Comparison of ENCODE assay signal across 18 cellular contexts in the genomic region with DNA sequence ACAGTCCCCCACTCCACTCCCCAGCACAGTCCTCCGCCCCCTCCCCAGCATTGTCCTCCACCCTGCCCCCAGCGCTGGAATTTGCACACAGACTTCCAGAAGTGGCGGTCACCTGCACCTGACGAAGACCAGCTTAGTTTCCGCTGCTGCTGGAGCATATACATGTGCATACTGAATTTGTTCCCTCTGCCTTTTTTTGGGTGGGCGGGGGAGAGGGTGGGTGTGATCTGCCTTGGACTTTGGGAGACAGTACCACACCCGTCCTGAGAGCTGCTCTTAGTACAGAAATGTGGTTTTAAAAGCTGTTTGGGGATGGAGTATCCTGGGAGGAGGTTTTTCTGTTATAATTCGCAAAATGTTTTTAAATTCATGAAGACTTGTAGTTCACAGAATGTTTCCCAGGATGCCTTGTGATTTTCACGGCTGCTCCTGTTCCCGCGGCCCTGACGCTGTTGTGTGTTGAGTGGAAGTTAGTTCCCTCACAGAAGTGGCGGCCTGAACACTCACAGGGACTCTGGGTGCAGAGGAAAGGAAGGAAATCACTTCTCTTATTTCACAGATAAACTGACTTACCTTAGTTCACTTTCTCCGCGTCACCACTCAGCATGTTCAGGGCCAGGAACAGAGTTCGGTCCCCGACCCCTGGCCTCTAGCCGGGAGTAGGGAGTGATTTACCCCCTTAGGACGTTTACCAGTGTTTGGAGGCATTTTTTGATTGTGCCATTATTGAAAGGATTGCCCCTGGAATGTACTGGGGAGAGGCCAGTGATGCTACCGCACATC. TPM values are rescaled to one million over a fixed set of nuclear protein-coding genes. Genes with fewer than 3 reads are reported as not detected.
DNase-seq lines count a peak whose midpoint lies in the region; ATAC-seq and TF ChIP-seq lines count a peak whose summit lies in the region.
"Had no signal": no experiment of that assay in that cellular context is flagged by ENCODE, and none has a peak within 500 bp of the region (broad histone marks: within the 10 kb centered on the region; RNA-seq: fewer than 3 reads in every experiment).

No MANE protein-coding gene starts in this region.

- H2AFZ ChIP-seq in ACC112 (ENCODE audit: low read length, unreplicated experiment), result no peak overlapping the region

- H3K27me3 ChIP-seq in ACC112 (ENCODE audit: insufficient read depth, low read length) (no peaks in the 10 kb centered on the region), Caco-2 (replicated peaks; ENCODE audit: control insufficient read depth, insufficient read depth, low read length) (no peaks in the 10 kb centered on the region)
- H3K27me3 ChIP-seq: brain microvascular endothelial cell, dorsolateral prefrontal cortex, SJCRH30, testis had no signal

- H3K79me2 ChIP-seq in ACC112 (ENCODE audit: control insufficient read depth, insufficient read depth, low read length, unreplicated experiment), result peaks cover 80% of the 10 kb centered on the region

- CTCF ChIA-PET in Caco-2 (lab: Charles Lee), result no interaction called here

- H3K4me1 ChIP-seq in ACC112 (ENCODE audit: control insufficient read depth, insufficient read depth, low read length, unreplicated experiment) (peaks cover 30% of the 10 kb centered on the region), Caco-2 (peaks cover 33% of the 10 kb centered on the region)
- H3K4me1 ChIP-seq: SJCRH30, testis had no signal

- no peak for TF ChIP-seq CTCF in Caco-2 (IDR thresholded peaks at IDR 0.05; ENCODE audit: insufficient read depth in 1 of 2, low read depth in 1 of 2, low read length in 1 of 2, severe bottlenecking in 1 of 2, unreplicated experiment in 1 of 2)
- TF ChIP-seq CTCF in brain (conservative IDR thresholded peaks at IDR 0.05), result no peak
- TF ChIP-seq CTCF in nephron (IDR thresholded peaks at IDR 0.05; ENCODE audit: unreplicated experiment in 3 of 3), result no peak

- intact Hi-C loops in Caco-2 (cut with micrococcal nuclease; ENCODE audit: unreplicated experiment), result no loop called here

- no peak overlapping the region for H3K4me3 ChIP-seq in ACC112 (ENCODE audit: low read depth, low read length)
- H3K4me3 ChIP-seq in Caco-2 (ENCODE audit: low read depth, low read length), result no peak overlapping the region
- H3K4me3 ChIP-seq: dorsolateral prefrontal cortex, SJCRH30, testis had no signal

- no TSS peak for BruUV-seq in Caco-2 (replicated peaks; lab: Mats Ljungman, UMichigan)

- DNase-seq in Caco-2 (no peak), NCI-H1105 (lab: John Stamatoyannopoulos, UW) (no peak)
- no peak for DNase-seq in stimulated activated naive CD4-positive, alpha-beta T cell treated with Interleukin-2 at 50 U/mL for 16 hours (lab: John Stamatoyannopoulos, UW)
- DNase-seq: brain microvascular endothelial cell; erythroblast; GOT3; kidney glomerular epithelial cell; midbrain; NCI-H748 treated with DMSO at 0.1 percent for 48 hours; SJCRH30; stimulated activated CD8-positive, alpha-beta memory T cell treated with anti-CD3 and anti-CD28 coated beads, Interleukin-4, amount 100 ng/mL, for 48 hours; T-helper 9 cell; testis had no signal

- no peak for ATAC-seq in HG02870 (IDR thresholded peaks at IDR 0.05; ENCODE audit: unreplicated experiment)

- POLR2A ChIA-PET in Caco-2 (lab: Charles Lee), result no interaction called here

- peaks cover 12% of the 10 kb centered on the region for H3K36me3 ChIP-seq in ACC112 (ENCODE audit: insufficient read depth, low read length)
- H3K36me3 ChIP-seq in Caco-2 (ENCODE audit: control insufficient read depth, insufficient read depth, low read length), result no peaks in the 10 kb centered on the region; the same call in none of the 2 replicates
- H3K36me3 ChIP-seq: SJCRH30 had no signal

- peak overlapping the region; percentile 29 for H3K27ac Mint-ChIP-seq in Caco-2 (ENCODE audit: unreplicated experiment)
- peak overlapping the region in 4 of 5 experiments; percentile 25 to 92 (median 64) for H3K27ac Mint-ChIP-seq in brain
- H3K27ac Mint-ChIP-seq in nephron, result peak overlapping the region; percentile 49 to 72 (median 66)

- no peaks in the 10 kb centered on the region for H3K9me3 ChIP-seq in Caco-2
- H3K9me3 ChIP-seq: SJCRH30, testis had no signal

- H3K4me1 Mint-ChIP-seq in Caco-2 (ENCODE audit: low read depth, unreplicated experiment) (peaks cover 34% of the 10 kb centered on the region), brain (peaks cover 37% of the 10 kb centered on the region), nephron (peaks cover 4% of the 10 kb centered on the region)

- H3K27ac ChIP-seq in ACC112 (ENCODE audit: low read depth, low read length), result peak overlapping the region; percentile 7; the same call in 1 of the 2 replicates
- H3K27ac ChIP-seq: brain microvascular endothelial cell, SJCRH30, testis had no signal

- H3K4me3 Mint-ChIP-seq in Caco-2 (ENCODE audit: unreplicated experiment), result no peak overlapping the region
- no peak overlapping the region for H3K4me3 Mint-ChIP-seq in brain
- H3K4me3 Mint-ChIP-seq in nephron, result no peak overlapping the region

- peaks cover 74% of the 10 kb centered on the region for H3K36me3 Mint-ChIP-seq in Caco-2 (ENCODE audit: insufficient read depth, unreplicated experiment)
- peaks cover 58% of the 10 kb centered on the region for H3K36me3 Mint-ChIP-seq in brain
- peaks cover 5% of the 10 kb centered on the region for H3K36me3 Mint-ChIP-seq in nephron (ENCODE audit: low read depth)

- H3K9me3 Mint-ChIP-seq in Caco-2 (ENCODE audit: unreplicated experiment) (no peaks in the 10 kb centered on the region), brain (peaks cover 0 to 2% (median 0%) of the 10 kb centered on the region in 5 experiments), nephron (no peaks in the 10 kb centered on the region)

- H3K27me3 Mint-ChIP-seq in Caco-2 (ENCODE audit: insufficient read depth, unreplicated experiment) (no peaks in the 10 kb centered on the region), brain (no peaks in the 10 kb centered on the region), nephron (ENCODE audit: low read depth) (peaks cover 5% of the 10 kb centered on the region)

RNA-seq across cellular contexts. Expression of gene PFKP, which starts 18.6 kb away (rescaled TPM):
- 218 and 234 TPM in 2 replicates for total RNA-seq in Caco-2 (2022)
- 167 TPM for polyA plus RNA-seq in brain (ENCODE audit: insufficient read depth, low read depth, low replicate concordance)
